ENCODE assay signal across 1 cellular context in the genomic region with DNA sequence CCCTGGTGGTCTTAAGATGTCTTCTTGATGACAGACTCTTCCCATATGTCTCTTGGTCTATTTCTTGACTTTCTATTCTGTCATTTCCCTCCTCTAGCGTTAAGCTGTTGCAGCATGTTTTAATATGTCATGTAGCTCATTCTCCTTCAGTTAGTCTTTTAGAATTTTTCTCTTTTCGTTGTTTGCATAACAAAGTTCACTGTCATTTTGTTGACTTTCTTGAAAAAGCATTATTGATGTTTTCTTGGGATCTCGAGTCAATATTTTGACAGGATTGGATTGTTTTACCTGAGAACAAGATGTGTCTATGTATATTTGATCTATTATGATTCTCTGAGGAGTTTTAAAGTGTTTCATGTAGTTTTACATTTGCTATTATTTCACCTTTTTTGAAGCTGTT.
TF ChIP-seq lines count a peak whose summit lies in the region.

No MANE protein-coding gene starts in this region.

TF ChIP-seq in A549, 52 proteins besides CTCF, POLR2A, EP300 and RAD21 (continued from another document):
- TF ChIP-seq, protein P1, sequence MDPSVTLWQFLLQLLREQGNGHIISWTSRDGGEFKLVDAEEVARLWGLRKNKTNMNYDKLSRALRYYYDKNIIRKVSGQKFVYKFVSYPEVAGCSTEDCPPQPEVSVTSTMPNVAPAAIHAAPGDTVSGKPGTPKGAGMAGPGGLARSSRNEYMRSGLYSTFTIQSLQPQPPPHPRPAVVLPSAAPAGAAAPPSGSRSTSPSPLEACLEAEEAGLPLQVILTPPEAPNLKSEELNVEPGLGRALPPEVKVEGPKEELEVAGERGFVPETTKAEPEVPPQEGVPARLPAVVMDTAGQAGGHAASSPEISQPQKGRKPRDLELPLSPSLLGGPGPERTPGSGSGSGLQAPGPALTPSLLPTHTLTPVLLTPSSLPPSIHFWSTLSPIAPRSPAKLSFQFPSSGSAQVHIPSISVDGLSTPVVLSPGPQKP (IDR thresholded peaks at IDR 0.05; ENCODE audit: low read depth, low read length) = no peak
- TF ChIP-seq KDM5A (IDR thresholded peaks at IDR 0.05) (no peak), EHMT2 (IDR thresholded peaks at IDR 0.05; ENCODE audit: low read depth) (no peak), HEYL (CRISPR knock-in tag; IDR thresholded peaks at IDR 0.05) (no peak)
